In genomic region chr11:130553306-130553705, GRCh38 we compare ENCODE assay signal across 1 cellular context.
TF ChIP-seq lines count a peak whose summit lies in the region.

No MANE protein-coding gene starts in this region.

TF ChIP-seq in GM23338, 12 proteins besides CTCF, POLR2A, EP300 and RAD21 (continued from another document):
- TF ChIP-seq REST (IDR thresholded peaks at IDR 0.05; ENCODE audit: unreplicated experiment) = no peak
- TF ChIP-seq ZNF114 (CRISPR knock-in tag; IDR thresholded peaks at IDR 0.05) = no peak
- TF ChIP-seq EZH2 (IDR thresholded peaks at IDR 0.05; ENCODE audit: low read depth, unreplicated experiment) = no peak
- no peak for TF ChIP-seq ETS1 (IDR thresholded peaks at IDR 0.05)
- TF ChIP-seq ZNF331 (CRISPR knock-in tag; IDR thresholded peaks at IDR 0.05; ENCODE audit: low read depth) = no peak
- no peak for TF ChIP-seq JUNB (IDR thresholded peaks at IDR 0.05; ENCODE audit: unreplicated experiment)
- TF ChIP-seq POLR2AphosphoS5 (IDR thresholded peaks at IDR 0.05; ENCODE audit: low read depth) = no peak
- TF ChIP-seq STAT1 (IDR thresholded peaks at IDR 0.05; ENCODE audit: unreplicated experiment) = no peak
